In the genomic region with DNA sequence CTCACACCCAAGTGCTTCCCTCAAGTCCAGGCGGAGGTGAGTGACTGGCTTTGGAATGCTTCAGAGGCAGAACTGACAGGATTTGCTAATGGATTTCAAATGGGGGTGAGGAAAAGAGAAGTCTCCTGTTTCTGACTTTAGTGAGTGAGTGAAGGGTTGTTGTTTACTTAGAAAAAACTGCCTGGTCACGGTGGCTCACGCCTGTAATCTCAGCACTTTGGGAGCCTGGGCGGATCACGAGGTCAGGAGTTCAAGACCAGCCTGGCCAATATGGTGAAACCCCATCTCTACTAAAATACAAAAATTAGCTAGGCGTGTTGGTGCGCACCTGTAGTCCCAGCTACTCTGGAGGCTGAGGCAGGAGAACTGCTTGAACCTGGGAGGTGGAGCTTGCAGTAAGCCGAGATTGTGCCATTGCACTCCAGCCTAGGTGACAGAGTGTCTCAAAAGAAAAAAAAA, we compare ENCODE assay signal across 5 cellular contexts. TPM values are rescaled to one million over a fixed set of nuclear protein-coding genes. Genes with fewer than 3 reads are reported as not detected.
"Had no signal": no experiment of that assay in that cellular context is flagged by ENCODE, and none has a peak within 500 bp of the region (broad histone marks: within the 10 kb centered on the region; RNA-seq: fewer than 3 reads in every experiment).

No MANE protein-coding gene starts in this region.

RNA-seq across cellular contexts. Expression of a gene that starts 11.1 kb away (rescaled TPM):
- total RNA-seq: natural killer cell treated with Interleukin-12 subunit alpha and Interleukin-12 subunit beta and Interleukin-15 and Interleukin-18, amount 100 ng/mL, for 72 hours; pulmonary artery endothelial cell; sciatic nerve; suprapubic skin; upper lobe of right lung had no signal
